1 cellular context compared by ENCODE assay signal in the genomic region with DNA sequence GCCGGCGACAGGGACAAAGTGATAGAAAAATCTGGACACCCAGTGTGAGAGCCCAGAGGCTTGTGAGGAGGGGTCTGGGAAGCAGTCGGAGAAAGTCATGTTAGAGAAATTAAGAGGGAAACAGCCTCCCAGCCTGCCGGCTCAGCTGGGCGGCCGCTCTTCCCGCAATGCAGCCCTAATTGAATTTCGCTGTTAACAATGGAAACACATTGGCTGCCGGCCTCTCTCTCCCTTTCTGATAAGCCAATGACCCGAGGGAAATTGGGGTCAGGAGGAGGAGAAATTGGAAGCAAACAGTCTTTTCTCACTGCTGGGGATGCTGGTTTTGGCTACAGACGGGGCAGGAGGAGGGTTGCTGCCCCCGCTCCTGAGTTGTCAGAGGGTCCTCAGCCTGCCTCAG.
TF ChIP-seq lines count a peak whose summit lies in the region.

No MANE protein-coding gene starts in this region.

TF ChIP-seq in K562, 482 proteins besides CTCF, POLR2A, EP300 and RAD21 (continued from another document):
- TF ChIP-seq, protein P1, sequence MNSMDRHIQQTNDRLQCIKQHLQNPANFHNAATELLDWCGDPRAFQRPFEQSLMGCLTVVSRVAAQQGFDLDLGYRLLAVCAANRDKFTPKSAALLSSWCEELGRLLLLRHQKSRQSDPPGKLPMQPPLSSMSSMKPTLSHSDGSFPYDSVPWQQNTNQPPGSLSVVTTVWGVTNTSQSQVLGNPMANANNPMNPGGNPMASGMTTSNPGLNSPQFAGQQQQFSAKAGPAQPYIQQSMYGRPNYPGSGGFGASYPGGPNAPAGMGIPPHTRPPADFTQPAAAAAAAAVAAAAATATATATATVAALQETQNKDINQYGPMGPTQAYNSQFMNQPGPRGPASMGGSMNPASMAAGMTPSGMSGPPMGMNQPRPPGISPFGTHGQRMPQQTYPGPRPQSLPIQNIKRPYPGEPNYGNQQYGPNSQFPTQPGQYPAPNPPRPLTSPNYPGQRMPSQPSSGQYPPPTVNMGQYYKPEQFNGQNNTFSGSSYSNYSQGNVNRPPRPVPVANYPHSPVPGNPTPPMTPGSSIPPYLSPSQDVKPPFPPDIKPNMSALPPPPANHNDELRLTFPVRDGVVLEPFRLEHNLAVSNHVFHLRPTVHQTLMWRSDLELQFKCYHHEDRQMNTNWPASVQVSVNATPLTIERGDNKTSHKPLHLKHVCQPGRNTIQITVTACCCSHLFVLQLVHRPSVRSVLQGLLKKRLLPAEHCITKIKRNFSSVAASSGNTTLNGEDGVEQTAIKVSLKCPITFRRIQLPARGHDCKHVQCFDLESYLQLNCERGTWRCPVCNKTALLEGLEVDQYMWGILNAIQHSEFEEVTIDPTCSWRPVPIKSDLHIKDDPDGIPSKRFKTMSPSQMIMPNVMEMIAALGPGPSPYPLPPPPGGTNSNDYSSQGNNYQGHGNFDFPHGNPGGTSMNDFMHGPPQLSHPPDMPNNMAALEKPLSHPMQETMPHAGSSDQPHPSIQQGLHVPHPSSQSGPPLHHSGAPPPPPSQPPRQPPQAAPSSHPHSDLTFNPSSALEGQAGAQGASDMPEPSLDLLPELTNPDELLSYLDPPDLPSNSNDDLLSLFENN (IDR thresholded peaks at IDR 0.05; ENCODE audit: low read depth in 2 of 2, low read length in 2 of 2): no peak
- TF ChIP-seq SMARCC2 (IDR thresholded peaks at IDR 0.05; ENCODE audit: low read depth): no peak
- TF ChIP-seq TAF1 (IDR thresholded peaks at IDR 0.05; ENCODE audit: control insufficient read depth, extremely low read depth, insufficient read depth, low read length, severe bottlenecking): no peak
- no peak for TF ChIP-seq ELF2 (CRISPR knock-in tag; IDR thresholded peaks at IDR 0.05)
- TF ChIP-seq SNIP1 (IDR thresholded peaks at IDR 0.05; ENCODE audit: low read depth): no peak
- TF ChIP-seq ZNF644 (tag; IDR thresholded peaks at IDR 0.05; ENCODE audit: low read depth): no peak
- TF ChIP-seq, protein P2, sequence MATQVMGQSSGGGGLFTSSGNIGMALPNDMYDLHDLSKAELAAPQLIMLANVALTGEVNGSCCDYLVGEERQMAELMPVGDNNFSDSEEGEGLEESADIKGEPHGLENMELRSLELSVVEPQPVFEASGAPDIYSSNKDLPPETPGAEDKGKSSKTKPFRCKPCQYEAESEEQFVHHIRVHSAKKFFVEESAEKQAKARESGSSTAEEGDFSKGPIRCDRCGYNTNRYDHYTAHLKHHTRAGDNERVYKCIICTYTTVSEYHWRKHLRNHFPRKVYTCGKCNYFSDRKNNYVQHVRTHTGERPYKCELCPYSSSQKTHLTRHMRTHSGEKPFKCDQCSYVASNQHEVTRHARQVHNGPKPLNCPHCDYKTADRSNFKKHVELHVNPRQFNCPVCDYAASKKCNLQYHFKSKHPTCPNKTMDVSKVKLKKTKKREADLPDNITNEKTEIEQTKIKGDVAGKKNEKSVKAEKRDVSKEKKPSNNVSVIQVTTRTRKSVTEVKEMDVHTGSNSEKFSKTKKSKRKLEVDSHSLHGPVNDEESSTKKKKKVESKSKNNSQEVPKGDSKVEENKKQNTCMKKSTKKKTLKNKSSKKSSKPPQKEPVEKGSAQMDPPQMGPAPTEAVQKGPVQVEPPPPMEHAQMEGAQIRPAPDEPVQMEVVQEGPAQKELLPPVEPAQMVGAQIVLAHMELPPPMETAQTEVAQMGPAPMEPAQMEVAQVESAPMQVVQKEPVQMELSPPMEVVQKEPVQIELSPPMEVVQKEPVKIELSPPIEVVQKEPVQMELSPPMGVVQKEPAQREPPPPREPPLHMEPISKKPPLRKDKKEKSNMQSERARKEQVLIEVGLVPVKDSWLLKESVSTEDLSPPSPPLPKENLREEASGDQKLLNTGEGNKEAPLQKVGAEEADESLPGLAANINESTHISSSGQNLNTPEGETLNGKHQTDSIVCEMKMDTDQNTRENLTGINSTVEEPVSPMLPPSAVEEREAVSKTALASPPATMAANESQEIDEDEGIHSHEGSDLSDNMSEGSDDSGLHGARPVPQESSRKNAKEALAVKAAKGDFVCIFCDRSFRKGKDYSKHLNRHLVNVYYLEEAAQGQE (CRISPR knock-in tag; IDR thresholded peaks at IDR 0.05; ENCODE audit: low read depth): no peak
